In genomic region chr2:27211241-27211942, GRCh38 we compare ENCODE assay signal across 1 cellular context.
A peak's percentile ranks its signal among the peaks of the same experiment; 100 is the strongest.
TF ChIP-seq lines count a peak whose summit lies in the region.

No MANE protein-coding gene starts in this region.

TF ChIP-seq in HepG2, 621 proteins besides CTCF, POLR2A, EP300 and RAD21 (continued from another document and continues in another):
- TF ChIP-seq ZNF770 (CRISPR knock-in tag; IDR thresholded peaks at IDR 0.05) (no peak), ZNF101 (CRISPR knock-in tag; IDR thresholded peaks at IDR 0.05; ENCODE audit: borderline replicate concordance, low read depth) (no peak), TCF7 (IDR thresholded peaks at IDR 0.05; ENCODE audit: low read depth) (no peak), ZBTB4 (CRISPR knock-in tag; IDR thresholded peaks at IDR 0.05; ENCODE audit: borderline replicate concordance) (0 out of 2 replicates have a peak, but pooled peaks have one; percentile 10), GABPA (IDR thresholded peaks at IDR 0.05; ENCODE audit: low read depth, low read length) (no peak), GABPA (CRISPR knock-in tag; IDR thresholded peaks at IDR 0.05; ENCODE audit: low read depth) (no peak), HOXA3 (CRISPR knock-in tag; IDR thresholded peaks at IDR 0.05) (no peak), ZNF710 (CRISPR knock-in tag; IDR thresholded peaks at IDR 0.05; ENCODE audit: borderline replicate concordance) (no peak), ZNF446 (CRISPR knock-in tag; IDR thresholded peaks at IDR 0.05) (no peak), MYNN (CRISPR knock-in tag; IDR thresholded peaks at IDR 0.05; ENCODE audit: low read depth) (0 out of 2 replicates have a peak, but pooled peaks have one; percentile 51), ZNF292 (CRISPR knock-in tag; IDR thresholded peaks at IDR 0.05; ENCODE audit: borderline replicate concordance, low read depth) (0 out of 2 replicates have a peak, but pooled peaks have one; percentile 23), EEA1 (CRISPR knock-in tag; IDR thresholded peaks at IDR 0.05; ENCODE audit: borderline replicate concordance) (peak; percentile 36; the same call in 1 of the 2 replicates), SNAI1 (CRISPR knock-in tag; IDR thresholded peaks at IDR 0.05; ENCODE audit: borderline replicate concordance) (peak; percentile 78; the same call in 1 of the 2 replicates), ZNF691 (CRISPR knock-in tag; IDR thresholded peaks at IDR 0.05; ENCODE audit: borderline replicate concordance, low read depth) (no peak; the same call in none of the 2 replicates), RCOR2 (CRISPR knock-in tag; IDR thresholded peaks at IDR 0.05) (no peak), LCORL (IDR thresholded peaks at IDR 0.05) (no peak), LCORL (CRISPR knock-in tag; IDR thresholded peaks at IDR 0.05) (peak; percentile 60; the same call in 1 of the 2 replicates), RELA (CRISPR knock-in tag; IDR thresholded peaks at IDR 0.05) (no peak), ZNF737 (CRISPR knock-in tag; IDR thresholded peaks at IDR 0.05; ENCODE audit: borderline replicate concordance) (no peak), ZNF337 (CRISPR knock-in tag; IDR thresholded peaks at IDR 0.05; ENCODE audit: borderline replicate concordance, low read depth) (no peak), ZBTB40 (IDR thresholded peaks at IDR 0.05) (no peak), ZBTB40 (CRISPR knock-in tag; IDR thresholded peaks at IDR 0.05) (no peak), KMT2B (CRISPR knock-in tag; IDR thresholded peaks at IDR 0.05) (no peak; the same call in 1 of the 2 replicates), RNF219 (CRISPR knock-in tag; IDR thresholded peaks at IDR 0.05) (0 out of 2 replicates have a peak, but pooled peaks have one; percentile 32), ZNF614 (CRISPR knock-in tag; IDR thresholded peaks at IDR 0.05; ENCODE audit: borderline replicate concordance) (0 out of 2 replicates have a peak, but pooled peaks have one; percentile 34), ZNF776 (CRISPR knock-in tag; IDR thresholded peaks at IDR 0.05) (peak; percentile 58; the same call in 1 of the 2 replicates), EED (CRISPR knock-in tag; IDR thresholded peaks at IDR 0.05) (no peak), ZNF775 (CRISPR knock-in tag; IDR thresholded peaks at IDR 0.05; ENCODE audit: borderline replicate concordance) (0 out of 2 replicates have a peak, but pooled peaks have one; percentile 2), ZNF12 (CRISPR knock-in tag; IDR thresholded peaks at IDR 0.05) (no peak), E2F1 (CRISPR knock-in tag; IDR thresholded peaks at IDR 0.05) (no peak), HES4 (CRISPR knock-in tag; IDR thresholded peaks at IDR 0.05; ENCODE audit: borderline replicate concordance) (no peak), ARNTL (CRISPR knock-in tag; IDR thresholded peaks at IDR 0.05) (peak; percentile 4; the same call in 1 of the 2 replicates), NFYB (CRISPR knock-in tag; IDR thresholded peaks at IDR 0.05) (no peak), TAF1 (CRISPR knock-in tag; IDR thresholded peaks at IDR 0.05) (no peak), CSRNP1 (CRISPR knock-in tag; IDR thresholded peaks at IDR 0.05) (peak; percentile 11; the same call in 1 of the 2 replicates), NAIF1 (CRISPR knock-in tag; IDR thresholded peaks at IDR 0.05; ENCODE audit: borderline replicate concordance) (peak; percentile 92)
